In genomic region chr1:117929340-117930172, GRCh38 we compare ENCODE assay signal across 8 cellular contexts. TPM values are rescaled to one million over a fixed set of nuclear protein-coding genes. Genes with fewer than 3 reads are reported as not detected.
DNase-seq lines count a peak whose midpoint lies in the region; ATAC-seq, FAIRE-seq and TF ChIP-seq lines count a peak whose summit lies in the region.

Gene GDAP2 (minus strand): TSS chr1:117929621. CDS start chr1:117920357, 9,264 bp downstream.
Gene WDR3 (plus strand): TSS chr1:117929739. CDS start chr1:117933320, 3,581 bp downstream.

- TF ChIP-seq POLR2A in HepG2 (IDR thresholded peaks at IDR 0.05; ENCODE audit: insufficient read depth in 1 of 2, low read depth in 2 of 2, low read length in 2 of 2): peak; percentile 76 to 86; a peak in 3 of 4 replicates

- FAIRE-seq in HepG2 (lab: Jason Lieb, UNC): peak; percentile 75

- no TSS peak for BruUV-seq in HepG2 (replicated peaks; lab: Mats Ljungman, UMichigan)

- TF ChIP-seq RAD21 in HepG2 (CRISPR knock-in tag; IDR thresholded peaks at IDR 0.05): no peak

- peaks cover 77% of the 10 kb centered on the region for H3K79me2 ChIP-seq in HepG2 (ENCODE audit: insufficient read depth, low read length)

- H3K9ac ChIP-seq in HepG2 (ENCODE audit: insufficient read depth, low read depth, low read length): peak within 1 kb of the TSS; percentile 88

- 0% methylated on average over 21 of the region's 64 CpGs for WGBS in HepG2 (ENCODE audit: low lambda C conversion rate)

- H3K4me3 Mint-ChIP-seq in CD14-positive monocyte: peak within 1 kb of the TSS; percentile 94 to 96

- peaks cover 9 to 10% of the 10 kb centered on the region in 2 donors for H3K36me3 Mint-ChIP-seq in CD14-positive monocyte

- CTCF ChIA-PET in HepG2 (lab: Yijun Ruan, JAX; ENCODE audit: low intra/inter-chr PET ratio, low total read pairs): no interaction called here

- intact Hi-C loops in CD14-positive monocyte (cut with micrococcal nuclease): no loop called here
- intact Hi-C loops in HepG2 (cut with micrococcal nuclease; ENCODE audit: unreplicated experiment): no loop called here

- H3K9me3 ChIP-seq in HepG2 (ENCODE audit: low read length): no peaks in the 10 kb centered on the region

- H2AFZ ChIP-seq in HepG2 (ENCODE audit: low read length): peak within 1 kb of the TSS; percentile 77

- TF ChIP-seq EP300 in HepG2 (IDR thresholded peaks at IDR 0.05; ENCODE audit: low read depth in 2 of 2, low read length in 2 of 2) (no peak), HepG2 (CRISPR knock-in tag; IDR thresholded peaks at IDR 0.05; ENCODE audit: borderline replicate concordance) (no peak)

- ATAC-seq in GM19397 (IDR thresholded peaks at IDR 0.05; ENCODE audit: unreplicated experiment) (peak; percentile 91), HG03571 (IDR thresholded peaks at IDR 0.05; ENCODE audit: unreplicated experiment) (peak; percentile 92), HepG2 (peak; percentile 97)

- peak within 1 kb of the TSS; percentile 94 to 99 (median 98) for H3K27ac Mint-ChIP-seq in CD14-positive monocyte

- peaks cover 3% of the 10 kb centered on the region; the same call in 1 of the 2 replicates for H4K20me1 ChIP-seq in HepG2 (ENCODE audit: insufficient read depth, low read length)

- no peaks in the 10 kb centered on the region; a peak in 1 of 5 replicates for H3K27me3 ChIP-seq in HepG2 (ENCODE audit: control insufficient read depth in 1 of 2, insufficient read depth in 2 of 2, low read length in 2 of 2)

- peaks cover 2 to 14% of the 10 kb centered on the region in 2 experiments; a peak in 2 of 5 replicates for H3K36me3 ChIP-seq in HepG2 (replicated peaks in 1 of 2; ENCODE audit: control insufficient read depth in 1 of 2, insufficient read depth in 2 of 2, low read length in 2 of 2)

- peak within 1 kb of the TSS; percentile 81 to 98 (median 94) for H3K4me3 ChIP-seq in HepG2 (replicated peaks in 1 of 3; ENCODE audit: insufficient read depth in 1 of 3, low read depth in 2 of 3, low read length in 3 of 3)

- peak within 1 kb of the TSS; percentile 90 for H3K4me2 ChIP-seq in HepG2 (ENCODE audit: low read depth, low read length)

- POLR2A ChIA-PET in HepG2 (lab: Yijun Ruan, JAX): interaction anchor here (0.6 to 1.6 kb wide), 3 partner anchors 13 to 108 kb away, joined by 3 to 9 read pairs (median 5); no protein-coding TSS in a partner anchor

- peaks cover 0 to 2% (median 0%) of the 10 kb centered on the region in 7 donors for H3K9me3 Mint-ChIP-seq in CD14-positive monocyte

- H3K27ac ChIP-seq in HepG2 (ENCODE audit: extremely low read length, insufficient read depth, low read length): peak within 1 kb of the TSS; percentile 77

- H3K27me3 Mint-ChIP-seq in CD14-positive monocyte (ENCODE audit: low read depth in 3 of 3): no peaks in the 10 kb centered on the region

- H3K4me1 Mint-ChIP-seq in CD14-positive monocyte: peaks cover 53% of the 10 kb centered on the region

- peak; percentile 98 for DNase-seq in CD14-positive monocyte (ENCODE audit: low spot score)
- peak; percentile 99 for DNase-seq in NCI-H82 (lab: John Stamatoyannopoulos, UW)
- DNase-seq in activated CD4-positive, alpha-beta T cell treated with anti-CD3 and anti-CD28 coated beads, Interleukin-2, amount 50 U/mL, for 48 hours: peak; percentile 95 to 97
- DNase-seq in dermis microvascular lymphatic vessel endothelial cell (ENCODE audit: low read depth in 2 of 2): peak; percentile 94 to 98
- peak; percentile 96 for DNase-seq in HepG2 (ENCODE audit: low spot score)
- peak; percentile 95 for DNase-seq in stimulated activated CD4-positive, alpha-beta T cell treated with anti-CD3 and anti-CD28 coated beads, Interleukin-4, amount 100 ng/mL, for 1 hour

- TF ChIP-seq CTCF in CD14-positive monocyte (IDR thresholded peaks at IDR 0.05) (no peak), HepG2 (CRISPR knock-in tag; IDR thresholded peaks at IDR 0.05) (no peak)

- in situ Hi-C loops in HepG2 (cut with HindIII; ENCODE audit: extremely low pct_ligation_motif_present, low pct_unique_long_range_greater_than_20kb): no loop called here

- peaks cover 48% of the 10 kb centered on the region for H3K4me1 ChIP-seq in HepG2 (ENCODE audit: insufficient read depth, low read length)

TF ChIP-seq in HepG2, 621 proteins besides CTCF, POLR2A, EP300 and RAD21 (continues in another document):
- TF ChIP-seq ATF1 (CRISPR knock-in tag; IDR thresholded peaks at IDR 0.05): peak; percentile 57
- peak; percentile 49 for TF ChIP-seq YEATS4 (CRISPR knock-in tag; IDR thresholded peaks at IDR 0.05; ENCODE audit: borderline replicate concordance)
- no peak for TF ChIP-seq FOXO4 (CRISPR knock-in tag; conservative IDR thresholded peaks at IDR 0.05)

RNA-seq across cellular contexts. Expression of gene GDAP2, which starts in this region (rescaled TPM):
- polyA plus RNA-seq in CD14-positive monocyte (10 to 100 TPM; 21.1 to 28.7 TPM), HepG2 (2011; rRNA removed) (10.2 and 11.4 TPM in 2 replicates)
- total RNA-seq in dermis microvascular lymphatic vessel endothelial cell (10.4 and 15.0 TPM in 2 replicates), HepG2 (2016; rRNA removed; fragmentation: Illumina TruSeq; extraction: Trizol) (23.2 and 36.1 TPM in 2 replicates)
- 15.8 and 17.4 TPM in 2 replicates for total RNA-seq in HepG2 (2016; cell fraction: cytosol; rRNA removed; fragmentation: Illumina TruSeq; extraction: Trizol; ENCODE audit: low read depth)
- total RNA-seq in HepG2 (2016; cell fraction: insoluble cytoplasmic fraction; rRNA removed; fragmentation: Illumina TruSeq; extraction: Trizol): 21.4 and 33.7 TPM in 2 replicates
- 18.8 and 20.0 TPM in 2 replicates for total RNA-seq in HepG2 (2016; cell fraction: membrane; rRNA removed; fragmentation: Illumina TruSeq; extraction: Trizol)
- total RNA-seq in HepG2 (2016; cell fraction: nucleus; rRNA removed; fragmentation: Illumina TruSeq; extraction: Trizol): 26.1 and 28.4 TPM in 2 replicates
- 4.1 and 7.7 TPM in 2 replicates for polyA plus RNA-seq in HepG2 (2011; cell fraction: cytosol; rRNA removed)
- 5.7 and 6.5 TPM in 2 replicates for polyA plus RNA-seq in HepG2 (2011; cell fraction: nucleus; rRNA removed)
- polyA plus RNA-seq in HepG2 (2012): 5.7 and 7.5 TPM in 2 replicates
- polyA plus RNA-seq in HepG2 (2016; cell fraction: cytosol; fragmentation: Illumina TruSeq; extraction: Trizol; ENCODE audit: low read depth): 3.4 and 5.5 TPM in 2 replicates
- 24.3 and 32.0 TPM in 2 replicates for polyA plus RNA-seq in HepG2 (2016; cell fraction: insoluble cytoplasmic fraction; fragmentation: Illumina TruSeq; extraction: Trizol; ENCODE audit: low read depth)
- 5.9 and 7.6 TPM in 2 replicates for polyA plus RNA-seq in HepG2 (2016; cell fraction: membrane; fragmentation: Illumina TruSeq; extraction: Trizol; ENCODE audit: low read depth)
- polyA plus RNA-seq in HepG2 (2016; cell fraction: nucleus; fragmentation: Illumina TruSeq; extraction: Trizol; ENCODE audit: insufficient read depth, low read depth): 12.3 and 14.2 TPM in 2 replicates
- polyA minus RNA-seq in HepG2 (2011; rRNA and poly(A)+ RNA removed; ENCODE audit: low replicate concordance): 11.9 and 20.4 TPM in 2 replicates
- 12.5 and 12.6 TPM in 2 replicates for polyA minus RNA-seq in HepG2 (2011; cell fraction: cytosol; rRNA and poly(A)+ RNA removed)
- polyA minus RNA-seq in HepG2 (2011; cell fraction: nucleus; rRNA and poly(A)+ RNA removed): 61.7 and 71.1 TPM in 2 replicates

RNA-seq across cellular contexts. Expression of gene WDR3, which starts in this region (rescaled TPM):
- polyA plus RNA-seq in CD14-positive monocyte (10 to 100 TPM in 1 of 2 donors, 1 to 10 TPM in 1; 8.0 to 13.0 TPM), HepG2 (2011; rRNA removed) (15.9 and 18.0 TPM in 2 replicates)
- total RNA-seq in dermis microvascular lymphatic vessel endothelial cell (17.8 and 18.0 TPM in 2 replicates), HepG2 (2016; rRNA removed; fragmentation: Illumina TruSeq; extraction: Trizol) (55.5 and 92.3 TPM in 2 replicates)
- total RNA-seq in HepG2 (2016; cell fraction: cytosol; rRNA removed; fragmentation: Illumina TruSeq; extraction: Trizol; ENCODE audit: low read depth): 1.2 and 1.9 TPM in 2 replicates
- total RNA-seq in HepG2 (2016; cell fraction: insoluble cytoplasmic fraction; rRNA removed; fragmentation: Illumina TruSeq; extraction: Trizol): 57.3 and 87.1 TPM in 2 replicates
- 7.7 and 8.9 TPM in 2 replicates for total RNA-seq in HepG2 (2016; cell fraction: membrane; rRNA removed; fragmentation: Illumina TruSeq; extraction: Trizol)
- 38.5 and 39.2 TPM in 2 replicates for total RNA-seq in HepG2 (2016; cell fraction: nucleus; rRNA removed; fragmentation: Illumina TruSeq; extraction: Trizol)
- polyA plus RNA-seq in HepG2 (2011; cell fraction: cytosol; rRNA removed): 9.4 and 16.2 TPM in 2 replicates
- 11.6 and 12.6 TPM in 2 replicates for polyA plus RNA-seq in HepG2 (2011; cell fraction: nucleus; rRNA removed)
- polyA plus RNA-seq in HepG2 (2012): 22.5 and 23.5 TPM in 2 replicates
- polyA plus RNA-seq in HepG2 (2016; cell fraction: cytosol; fragmentation: Illumina TruSeq; extraction: Trizol; ENCODE audit: low read depth): 0.53 and 0.67 TPM in 2 replicates
- polyA plus RNA-seq in HepG2 (2016; cell fraction: insoluble cytoplasmic fraction; fragmentation: Illumina TruSeq; extraction: Trizol; ENCODE audit: low read depth): 43.1 and 44.3 TPM in 2 replicates
- polyA plus RNA-seq in HepG2 (2016; cell fraction: membrane; fragmentation: Illumina TruSeq; extraction: Trizol; ENCODE audit: low read depth): 1.5 and 2.5 TPM in 2 replicates
- 18.7 and 19.6 TPM in 2 replicates for polyA plus RNA-seq in HepG2 (2016; cell fraction: nucleus; fragmentation: Illumina TruSeq; extraction: Trizol; ENCODE audit: insufficient read depth, low read depth)
- polyA minus RNA-seq in HepG2 (2011; rRNA and poly(A)+ RNA removed; ENCODE audit: low replicate concordance): 26.3 and 77.1 TPM in 2 replicates
- 20.9 and 25.4 TPM in 2 replicates for polyA minus RNA-seq in HepG2 (2011; cell fraction: cytosol; rRNA and poly(A)+ RNA removed)
- 24.6 and 26.6 TPM in 2 replicates for polyA minus RNA-seq in HepG2 (2011; cell fraction: nucleus; rRNA and poly(A)+ RNA removed)

Comparison
In these comparisons a context has a peak if more than half of its experiments do, and no peak if none do; other contexts are left out.
1. Peak in every context shown above with its lines: DNase-seq, ATAC-seq, H3K4me3 ChIP-seq and H3K27ac ChIP-seq.